ENCODE assay signal across 19 cellular contexts in genomic region chr6:24489470-24489869, GRCh38.
"Had no signal": no experiment of that assay in that cellular context is flagged by ENCODE, and none has a peak within 500 bp of the region (broad histone marks: within the 10 kb centered on the region; RNA-seq: fewer than 3 reads in every experiment).

Gene GPLD1 (minus strand): TSS chr6:24489578. CDS start chr6:24489511, 67 bp downstream.

- H3K9me3 Mint-ChIP-seq: activated B cell treated with CpG ODN at 0.5 μM for 24 hours; activated CD4-positive, alpha-beta T cell treated with anti-CD3 and anti-CD28 coated beads, Interleukin-2, amount 10 ng/mL, durations not matched to agents 7 days and 5 days; activated naive CD4-positive, alpha-beta T cell treated with anti-CD3 and anti-CD28 coated beads, Interleukin-2, amount 50 U/mL, for 72 hours; activated T-cell treated with anti-CD3 and anti-CD28 coated beads, Interleukin-2, amount 50 U/mL, for 72 hours had no signal

- H2AFZ ChIP-seq: parathyroid adenoma had no signal

- DNase-seq: activated B cell treated with CpG ODN at 0.5 μM for 24 hours; activated CD4-positive, alpha-beta T cell treated with anti-CD3 and anti-CD28 coated beads, Interleukin-2, amount 10 ng/mL, durations not matched to agents 7 days and 5 days; activated CD8-positive, alpha-beta memory T cell treated with anti-CD3 and anti-CD28 coated beads, Interleukin-2, amount 50 U/mL, for 48 hours; activated gamma-delta T cell; activated T-cell treated with anti-CD3 and anti-CD28 coated beads, Interleukin-2, amount 50 U/mL, for 72 hours; erythroblast; hypothalamus; lower lobe of right lung; midbrain; stimulated activated CD4-positive, alpha-beta T cell treated with anti-CD3 and anti-CD28 coated beads, Interleukin-15, amount 100 ng/mL, for 24 hours; stimulated activated CD4-positive, alpha-beta T cell treated with anti-CD3 and anti-CD28 coated beads, Interleukin-4, amount 100 ng/mL, for 4 hours; stimulated activated CD8-positive, alpha-beta memory T cell treated with anti-CD3 and anti-CD28 coated beads, Interleukin-4, amount 100 ng/mL, for 48 hours; stimulated activated naive CD8-positive, alpha-beta T cell treated with anti-CD3 and anti-CD28 coated beads, Interleukin-15, Interleukin-2, amounts not matched to agents 100 U/mL and 50 U/mL, for 24 hours had no signal

- H3K27ac Mint-ChIP-seq: activated B cell treated with CpG ODN at 0.5 μM for 24 hours; activated CD4-positive, alpha-beta T cell treated with anti-CD3 and anti-CD28 coated beads, Interleukin-2, amount 10 ng/mL, durations not matched to agents 7 days and 5 days; activated T-cell treated with anti-CD3 and anti-CD28 coated beads, Interleukin-2, amount 50 U/mL, for 72 hours had no signal

- H3K4me1 ChIP-seq: uterus had no signal

- H3K4me3 Mint-ChIP-seq: activated B cell treated with CpG ODN at 0.5 μM for 24 hours; activated CD4-positive, alpha-beta T cell treated with anti-CD3 and anti-CD28 coated beads, Interleukin-2, amount 10 ng/mL, durations not matched to agents 7 days and 5 days; activated T-cell treated with anti-CD3 and anti-CD28 coated beads, Interleukin-2, amount 50 U/mL, for 72 hours had no signal

- H3K27me3 ChIP-seq: uterus had no signal

- H3K79me2 ChIP-seq: parathyroid adenoma had no signal

- H3K27ac ChIP-seq: cardiac muscle cell, lower lobe of right lung, parathyroid adenoma, skin epidermis, uterus had no signal

- H3K9me3 ChIP-seq: lower lobe of right lung, uterus had no signal

- H3K27me3 Mint-ChIP-seq: activated B cell treated with CpG ODN at 0.5 μM for 24 hours; activated CD4-positive, alpha-beta T cell treated with anti-CD3 and anti-CD28 coated beads, Interleukin-2, amount 10 ng/mL, durations not matched to agents 7 days and 5 days had no signal

- H3K36me3 ChIP-seq: cardiac muscle cell, lower lobe of right lung, uterus had no signal

- FAIRE-seq: TTC549 had no signal

- H3K4me3 ChIP-seq: cardiac muscle cell, lower lobe of right lung, skin epidermis, uterus had no signal

- H3K36me3 Mint-ChIP-seq: activated naive CD4-positive, alpha-beta T cell treated with anti-CD3 and anti-CD28 coated beads, Interleukin-2, amount 50 U/mL, for 72 hours had no signal
